ENCODE assay signal across 24 cellular contexts in the genomic region with DNA sequence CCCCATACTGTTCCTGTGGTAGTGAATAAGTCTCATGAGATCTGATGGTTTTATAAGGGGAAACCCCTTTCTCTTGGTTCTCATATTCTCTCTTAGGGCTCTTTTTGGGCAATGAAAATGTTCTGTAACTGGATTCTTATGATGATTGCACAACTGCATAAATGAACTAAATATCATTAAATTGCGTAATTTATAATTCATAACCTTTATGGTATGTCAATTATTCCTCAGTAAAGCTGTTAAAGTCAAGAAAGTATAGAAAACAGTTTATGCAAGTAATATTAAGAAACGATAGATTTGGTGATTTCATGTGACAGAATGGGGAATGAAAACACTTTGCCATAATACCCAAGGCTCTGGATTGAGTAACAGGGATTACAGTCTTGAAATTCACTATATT. TPM values are rescaled to one million over a fixed set of nuclear protein-coding genes. Genes with fewer than 3 reads are reported as not detected.
"Had no signal": no experiment of that assay in that cellular context is flagged by ENCODE, and none has a peak within 500 bp of the region (broad histone marks: within the 10 kb centered on the region; RNA-seq: fewer than 3 reads in every experiment).

No MANE protein-coding gene starts in this region.

- H3K27me3 ChIP-seq: gastroesophageal sphincter, ovary, right atrium auricular region, upper lobe of right lung had no signal

- H3K4me1 ChIP-seq: gastroesophageal sphincter, psoas muscle, right atrium auricular region, upper lobe of right lung had no signal

- FAIRE-seq: islet of Langerhans had no signal

- H3K27ac Mint-ChIP-seq: activated CD4-positive, alpha-beta T cell treated with anti-CD3 and anti-CD28 coated beads, Interleukin-2, amount 10 ng/mL, durations not matched to agents 24 days and 14 days; activated CD8-positive, alpha-beta T cell treated with anti-CD3 and anti-CD28 coated beads for 36 hours; activated naive CD8-positive, alpha-beta T cell treated with anti-CD3 and anti-CD28 coated beads, Interleukin-2, amount 50 U/mL, for 24 hours; activated T-helper 1 cell treated with anti-CD3 and anti-CD28 coated beads, Interleukin-12 subunit alpha, Interleukin-12 subunit beta, Interleukin-2, Interleukin-4 antibody, amounts not matched to agents 30 ng/mL and 10 ng/mL and 1 ng/mL, durations not matched to agents 14 hours and 24 hours and 36 hours; natural killer cell treated with Interleukin-12 subunit alpha and Interleukin-12 subunit beta and Interleukin-15 and Interleukin-18, amount 100 ng/mL, for 72 hours; T-helper 2 cell treated with Interferon-gamma antibody and Interleukin-4, amounts not matched to agents 5 μg/mL and 100 μg/mL, for 36 hours had no signal

- DNase-seq: activated CD4-positive, alpha-beta T cell treated with anti-CD3 and anti-CD28 coated beads, Interleukin-2, amount 10 ng/mL, durations not matched to agents 24 days and 14 days; activated CD8-positive, alpha-beta T cell treated with anti-CD3 and anti-CD28 coated beads for 36 hours; activated gamma-delta T cell; activated naive CD4-positive, alpha-beta T cell treated with anti-CD3 and anti-CD28 coated beads, Interleukin-2, amount 50 U/mL, for 16 hours; activated naive CD8-positive, alpha-beta T cell treated with anti-CD3 and anti-CD28 coated beads, Interleukin-2, amount 50 U/mL, for 24 hours; aorta; head of caudate nucleus; hypothalamus; ovary; psoas muscle; stimulated activated CD4-positive, alpha-beta T cell treated with anti-CD3 and anti-CD28 coated beads, Interleukin-4, amount 100 ng/mL, for 24 hours; stimulated activated naive CD4-positive, alpha-beta T cell treated with Interleukin-2 at 50 U/mL for 16 hours; upper lobe of right lung had no signal

- H3K36me3 ChIP-seq: gastroesophageal sphincter, ovary, right atrium auricular region, upper lobe of right lung had no signal

- H3K9me3 Mint-ChIP-seq: activated CD4-positive, alpha-beta T cell treated with anti-CD3 and anti-CD28 coated beads, Interleukin-2, amount 10 ng/mL, durations not matched to agents 24 days and 14 days; activated CD8-positive, alpha-beta T cell treated with anti-CD3 and anti-CD28 coated beads for 36 hours; natural killer cell treated with Interleukin-12 subunit alpha and Interleukin-12 subunit beta and Interleukin-15 and Interleukin-18, amount 100 ng/mL, for 72 hours had no signal

- H3K4me3 ChIP-seq: coronary artery, gastroesophageal sphincter, ovary, psoas muscle, right atrium auricular region, upper lobe of right lung had no signal

- H3K27ac ChIP-seq: coronary artery, gastroesophageal sphincter, ovary, psoas muscle, right atrium auricular region, upper lobe of right lung, VCaP had no signal

- H3K27me3 Mint-ChIP-seq: activated CD4-positive, alpha-beta T cell treated with anti-CD3 and anti-CD28 coated beads, Interleukin-2, amount 10 ng/mL, durations not matched to agents 24 days and 14 days; activated CD8-positive, alpha-beta T cell treated with anti-CD3 and anti-CD28 coated beads for 36 hours; activated naive CD8-positive, alpha-beta T cell treated with anti-CD3 and anti-CD28 coated beads, Interleukin-2, amount 50 U/mL, for 24 hours had no signal

- ATAC-seq: activated CD4-positive, CD25-positive, alpha-beta regulatory T cell treated with anti-CD3 and anti-CD28 coated beads, Interleukin-2, amount 50 U/mL, for 24 hours; activated CD8-positive, alpha-beta T cell treated with anti-CD3 and anti-CD28 coated beads for 36 hours; activated naive CD8-positive, alpha-beta T cell treated with anti-CD3 and anti-CD28 coated beads, Interleukin-2, amount 50 U/mL, for 24 hours; gastroesophageal sphincter; natural killer cell treated with Interleukin-12 subunit alpha and Interleukin-12 subunit beta and Interleukin-15 and Interleukin-18, amount 100 ng/mL, for 72 hours; psoas muscle; upper lobe of right lung had no signal

- H3K36me3 Mint-ChIP-seq: natural killer cell treated with Interleukin-12 subunit alpha and Interleukin-12 subunit beta and Interleukin-15 and Interleukin-18, amount 100 ng/mL, for 72 hours had no signal

- H3K4me1 Mint-ChIP-seq: activated CD4-positive, alpha-beta T cell treated with anti-CD3 and anti-CD28 coated beads, Interleukin-2, amount 10 ng/mL, durations not matched to agents 24 days and 14 days; activated naive CD8-positive, alpha-beta T cell treated with anti-CD3 and anti-CD28 coated beads, Interleukin-2, amount 50 U/mL, for 24 hours had no signal

- H3K9me3 ChIP-seq: gastroesophageal sphincter, ovary, psoas muscle, right atrium auricular region, upper lobe of right lung had no signal

- H3K4me3 Mint-ChIP-seq: activated CD4-positive, alpha-beta T cell treated with anti-CD3 and anti-CD28 coated beads, Interleukin-2, amount 10 ng/mL, durations not matched to agents 24 days and 14 days; activated CD8-positive, alpha-beta T cell treated with anti-CD3 and anti-CD28 coated beads for 36 hours; activated naive CD8-positive, alpha-beta T cell treated with anti-CD3 and anti-CD28 coated beads, Interleukin-2, amount 50 U/mL, for 24 hours; activated T-helper 1 cell treated with anti-CD3 and anti-CD28 coated beads, Interleukin-12 subunit alpha, Interleukin-12 subunit beta, Interleukin-2, Interleukin-4 antibody, amounts not matched to agents 30 ng/mL and 10 ng/mL and 1 ng/mL, durations not matched to agents 14 hours and 24 hours and 36 hours; natural killer cell treated with Interleukin-12 subunit alpha and Interleukin-12 subunit beta and Interleukin-15 and Interleukin-18, amount 100 ng/mL, for 72 hours; T-helper 2 cell treated with Interferon-gamma antibody and Interleukin-4, amounts not matched to agents 5 μg/mL and 100 μg/mL, for 36 hours had no signal

RNA-seq across cellular contexts. Expression of a gene that starts 33.5 kb away (rescaled TPM):
- total RNA-seq: activated CD4-positive, alpha-beta T cell treated with anti-CD3 and anti-CD28 coated beads, Interleukin-2, amount 10 ng/mL, durations not matched to agents 24 days and 14 days; activated CD8-positive, alpha-beta T cell treated with anti-CD3 and anti-CD28 coated beads for 36 hours; activated T-helper 1 cell treated with anti-CD3 and anti-CD28 coated beads, Interleukin-12 subunit alpha, Interleukin-12 subunit beta, Interleukin-2, Interleukin-4 antibody, amounts not matched to agents 30 ng/mL and 10 ng/mL and 1 ng/mL, durations not matched to agents 14 hours and 24 hours and 36 hours; aorta; epithelial cell of proximal tubule; gastroesophageal sphincter; liver; natural killer cell treated with Interleukin-12 subunit alpha and Interleukin-12 subunit beta and Interleukin-15 and Interleukin-18, amount 100 ng/mL, for 72 hours; ovary; psoas muscle; right atrium auricular region; upper lobe of right lung had no signal
